In genomic region chr4:116733368-116733767, GRCh38 we compare ENCODE assay signal across 33 cellular contexts.
"Had no signal": no experiment of that assay in that cellular context is flagged by ENCODE, and none has a peak within 500 bp of the region (broad histone marks: within the 10 kb centered on the region; RNA-seq: fewer than 3 reads in every experiment).

No MANE protein-coding gene starts in this region.

- H3K9me3 ChIP-seq: colonic mucosa, SJCRH30 had no signal

- H3K4me1 ChIP-seq: colonic mucosa, SJCRH30 had no signal

- DNase-seq: activated CD4-positive, alpha-beta memory T cell treated with anti-CD3 and anti-CD28 coated beads, Interleukin-2, amount 10 ng/mL, durations not matched to agents 7 days and 5 days; activated CD4-positive, alpha-beta T cell treated with anti-CD3 and anti-CD28 coated beads for 1 hour; activated CD4-positive, alpha-beta T cell treated with anti-CD3 and anti-CD28 coated beads for 48 hours; activated CD4-positive, CD25-positive, alpha-beta regulatory T cell; activated CD8-positive, alpha-beta memory T cell treated with anti-CD3 and anti-CD28 coated beads for 24 hours; activated CD8-positive, alpha-beta memory T cell treated with anti-CD3 and anti-CD28 coated beads, Interleukin-2, amount 10 ng/mL, durations not matched to agents 7 days and 5 days; activated CD8-positive, alpha-beta memory T cell treated with anti-CD3 and anti-CD28 coated beads, Interleukin-2, amount 50 U/mL, for 48 hours; activated effector memory CD4-positive, alpha-beta T cell treated with Interleukin-2 at 50 U/mL for 16 hours; activated naive CD4-positive, alpha-beta T cell treated with anti-CD3 and anti-CD28 coated beads, Interleukin-2, amount 10 ng/mL, durations not matched to agents 7 days and 5 days; activated naive CD8-positive, alpha-beta T cell treated with anti-CD3 and anti-CD28 coated beads, Interleukin-2, amount 50 U/mL, for 24 hours; activated T-cell treated with anti-CD3 and anti-CD28 coated beads, Interleukin-2, amount 50 U/mL, for 48 hours; anterior cingulate cortex; brain microvascular endothelial cell; colonic mucosa; MM.1S; MV-4-11; NCI-H1092 treated with DMSO at 0.1 percent for 48 hours; NCI-H1417; NCI-H146; NCI-H187; NCI-H2029 treated with DMSO at 0.1 percent for 48 hours; NCI-H2107; NCI-H2171; NCI-H510A treated with DMSO at 0.1 percent for 48 hours; NCI-H526 treated with DMSO at 0.1 percent for 48 hours; NCI-H774; SHP77; SJCRH30; T1000; WERI-Rb-1 had no signal

- H3K4me3 ChIP-seq: colonic mucosa, SJCRH30, SK-N-MC had no signal

- H3K36me3 ChIP-seq: brain microvascular endothelial cell, colonic mucosa, SJCRH30, WERI-Rb-1 had no signal

- ATAC-seq: activated CD8-positive, alpha-beta memory T cell treated with anti-CD3 and anti-CD28 coated beads, Interleukin-2, amount 10 ng/mL, durations not matched to agents 7 days and 5 days; activated naive CD8-positive, alpha-beta T cell treated with anti-CD3 and anti-CD28 coated beads, Interleukin-2, amount 50 U/mL, for 24 hours; Panc1 had no signal

- H3K27ac ChIP-seq: brain microvascular endothelial cell, colonic mucosa, KMS-11, SJCRH30, SK-N-MC, WERI-Rb-1 had no signal

- H3K27me3 ChIP-seq: brain microvascular endothelial cell, colonic mucosa, SJCRH30 had no signal
